8 cellular contexts compared by ENCODE assay signal in genomic region chr14:101965145-101965531, GRCh38. TPM values are rescaled to one million over a fixed set of nuclear protein-coding genes. Genes with fewer than 3 reads are reported as not detected.
A peak's percentile ranks its signal among the peaks of the same experiment; 100 is the strongest.
DNase-seq lines count a peak whose midpoint lies in the region; ATAC-seq and TF ChIP-seq lines count a peak whose summit lies in the region.

No MANE protein-coding gene starts in this region.

- H3K9me3 ChIP-seq in OCI-LY3 (ENCODE audit: insufficient read depth, low read length) (no peaks in the 10 kb centered on the region), neural cell (ENCODE audit: low read length) (no peaks in the 10 kb centered on the region), suprapubic skin (no peaks in the 10 kb centered on the region)

- H2AFZ ChIP-seq in OCI-LY3 (ENCODE audit: low read depth, low read length), result no peak overlapping the region
- H2AFZ ChIP-seq in neural cell (ENCODE audit: low read depth, low read length), result peak overlapping the region; percentile 46

- no peak for TF ChIP-seq CTCF in OCI-LY3 (IDR thresholded peaks at IDR 0.05; ENCODE audit: low read depth, low read length)
- no peak for TF ChIP-seq CTCF in fibroblast of pulmonary artery (IDR thresholded peaks at IDR 0.05; ENCODE audit: low read length, missing control alignments)
- no peak for TF ChIP-seq CTCF in neural cell (IDR thresholded peaks at IDR 0.05; ENCODE audit: poor library complexity, severe bottlenecking)
- no peak for TF ChIP-seq CTCF in suprapubic skin (IDR thresholded peaks at IDR 0.05)

- H3K9ac ChIP-seq in OCI-LY3 (ENCODE audit: low read length), result peak overlapping the region; percentile 90
- peak overlapping the region; percentile 99 for H3K9ac ChIP-seq in neural cell (ENCODE audit: low read length)

- TF ChIP-seq EP300 in neural cell (conservative IDR thresholded peaks at IDR 0.05; ENCODE audit: poor library complexity, severe bottlenecking), result no peak
- no peak for TF ChIP-seq EP300 in suprapubic skin (IDR thresholded peaks at IDR 0.05)

- H3K79me2 ChIP-seq in OCI-LY3 (ENCODE audit: low read length) (peaks cover 55% of the 10 kb centered on the region), neural cell (replicated peaks; ENCODE audit: insufficient read depth, low read length) (peaks cover 54% of the 10 kb centered on the region)

- H3K4me3 ChIP-seq in OCI-LY3 (ENCODE audit: low read length), result peak overlapping the region; percentile 95
- peak overlapping the region; percentile 92 for H3K4me3 ChIP-seq in fibroblast of pulmonary artery (replicated peaks; ENCODE audit: low read depth, low read length)
- peak overlapping the region; percentile 100 for H3K4me3 ChIP-seq in neural cell (ENCODE audit: low read length)
- H3K4me3 ChIP-seq in suprapubic skin, result peak overlapping the region; percentile 100

- H3K9me2 ChIP-seq in neural cell (ENCODE audit: insufficient read depth, low read length), result no peaks in the 10 kb centered on the region

- WGBS in suprapubic skin, result 0% methylated on average over 1 of the region's 32 CpGs

- H3K36me3 ChIP-seq in OCI-LY3 (replicated peaks; ENCODE audit: low read depth, low read length), result peaks cover 11% of the 10 kb centered on the region
- H3K36me3 ChIP-seq in neural cell (ENCODE audit: insufficient read depth, low read length), result no peaks in the 10 kb centered on the region
- no peaks in the 10 kb centered on the region for H3K36me3 ChIP-seq in suprapubic skin

- H3F3A ChIP-seq in neural cell (ENCODE audit: insufficient read depth, low read length, poor library complexity, severe bottlenecking), result no peaks in the 10 kb centered on the region

- ATAC-seq in GM19324 (IDR thresholded peaks at IDR 0.05; ENCODE audit: low FRiP score, unreplicated experiment) (peak; percentile 38), HG03442 (IDR thresholded peaks at IDR 0.05; ENCODE audit: unreplicated experiment) (peak; percentile 28)

- peak overlapping the region; percentile 82 for H3K4me2 ChIP-seq in OCI-LY3 (ENCODE audit: low read length)
- H3K4me2 ChIP-seq in neural cell (ENCODE audit: low read length), result peak overlapping the region; percentile 75

- H4K20me1 ChIP-seq in OCI-LY3 (ENCODE audit: insufficient read depth, low read length) (peaks cover 17% of the 10 kb centered on the region; the same call in 1 of the 2 replicates), neural cell (ENCODE audit: insufficient read depth) (peaks cover 27% of the 10 kb centered on the region)

- DNase-seq in C1 segment of cervical spinal cord (lab: John Stamatoyannopoulos, UW) (peak; percentile 8 to 84 (median 64)), fibroblast of pulmonary artery (ENCODE audit: low read depth) (peak; percentile 61), suprapubic skin (ENCODE audit: low spot score in 2 of 2) (peak; percentile 80 to 90)
- DNase-seq in activated effector memory CD4-positive, alpha-beta T cell treated with Interleukin-2 at 50 U/mL for 16 hours, result peak; percentile 50

- TF ChIP-seq RAD21 in neural cell (conservative IDR thresholded peaks at IDR 0.05), result no peak

- H3K27me3 ChIP-seq in OCI-LY3 (ENCODE audit: low read depth, low read length), result no peaks in the 10 kb centered on the region
- no peaks in the 10 kb centered on the region for H3K27me3 ChIP-seq in neural cell (ENCODE audit: insufficient read depth, low read depth, low read length)
- no peaks in the 10 kb centered on the region for H3K27me3 ChIP-seq in suprapubic skin

- peaks cover 41% of the 10 kb centered on the region for H3K4me1 ChIP-seq in OCI-LY3 (ENCODE audit: low read length)
- peaks cover 38% of the 10 kb centered on the region for H3K4me1 ChIP-seq in suprapubic skin

- no peak for TF ChIP-seq POLR2A in suprapubic skin (IDR thresholded peaks at IDR 0.05)

- H3K27ac ChIP-seq in OCI-LY3 (ENCODE audit: low read length) (peak overlapping the region; percentile 46), neural cell (ENCODE audit: low read length) (peak overlapping the region; percentile 95), suprapubic skin (peak overlapping the region; percentile 99)

TF ChIP-seq in neural cell, 6 proteins besides CTCF, POLR2A, EP300 and RAD21:
- TF ChIP-seq MXI1 (conservative IDR thresholded peaks at IDR 0.05; ENCODE audit: poor library complexity, severe bottlenecking) (no peak), EZH2 (IDR thresholded peaks at IDR 0.05; ENCODE audit: borderline replicate concordance, insufficient read depth, low read length, poor library complexity, severe bottlenecking) (no peak), REST (IDR thresholded peaks at IDR 0.05; ENCODE audit: borderline replicate concordance) (peak; percentile 20), TAF1 (IDR thresholded peaks at IDR 0.05; ENCODE audit: low read depth) (no peak)

RNA-seq across cellular contexts. Expression of gene DYNC1H1, which starts 0.8 kb away (rescaled TPM):
- polyA plus RNA-seq in neural cell, result 298 and 343 TPM in 2 replicates
- 764 and 941 TPM in 2 replicates for polyA minus RNA-seq in neural cell
- 100 to 1,000 TPM; 556 to 753 (median 634) TPM for total RNA-seq in suprapubic skin

Comparison
In these comparisons a context has a peak if more than half of its experiments do, and no peak if none do; other contexts are left out.
1. Peak in every context shown above with its lines: DNase-seq, ATAC-seq, H3K4me3 ChIP-seq and H3K27ac ChIP-seq.
2. H3K27ac ChIP-seq: peak in every context shown above with its lines; median percentile 99 in suprapubic skin; 95 in neural cell; 46 in OCI-LY3.